9 cellular contexts compared by ENCODE assay signal in the genomic region with DNA sequence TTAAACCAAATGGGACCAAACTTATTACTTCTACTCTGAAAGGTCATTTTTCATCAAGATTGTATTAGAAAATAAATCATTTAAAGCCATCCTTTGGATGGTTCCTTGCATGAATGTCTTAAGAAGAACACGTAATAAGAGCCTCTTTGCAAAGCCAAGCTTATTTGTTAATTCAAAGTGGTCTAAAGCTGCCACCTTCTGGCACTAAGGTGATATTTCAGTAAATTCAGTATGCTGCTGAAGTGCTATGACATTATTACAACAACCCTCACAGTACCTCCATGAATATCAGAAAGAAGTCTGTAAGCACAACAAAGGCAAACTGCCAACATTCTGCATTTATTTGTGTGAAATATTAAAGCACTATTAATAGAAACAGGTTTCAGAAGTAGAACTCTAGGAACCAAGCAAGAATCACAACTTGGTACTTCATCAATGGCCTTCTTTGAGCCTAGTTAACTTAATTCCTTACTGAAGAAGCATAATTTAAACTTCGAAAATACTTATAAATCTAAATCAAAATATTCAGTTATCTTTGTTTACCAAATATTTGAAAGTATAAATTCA. TPM values are rescaled to one million over a fixed set of nuclear protein-coding genes. Genes with fewer than 3 reads are reported as not detected.
DNase-seq lines count a peak whose midpoint lies in the region; ATAC-seq, FAIRE-seq and TF ChIP-seq lines count a peak whose summit lies in the region.
"Had no signal": no experiment of that assay in that cellular context is flagged by ENCODE, and none has a peak within 500 bp of the region (broad histone marks: within the 10 kb centered on the region; RNA-seq: fewer than 3 reads in every experiment).

No MANE protein-coding gene starts in this region.

- H3K27ac Mint-ChIP-seq in astrocyte (ENCODE audit: unreplicated experiment) = no peak overlapping the region
- H3K27ac Mint-ChIP-seq: CD4-positive, CD25-positive, alpha-beta regulatory T cell had no signal

- H3K27ac ChIP-seq in astrocyte (ENCODE audit: low read depth, low read length) = no peak overlapping the region

- no peak overlapping the region for H3K4me3 Mint-ChIP-seq in astrocyte (ENCODE audit: unreplicated experiment)
- H3K4me3 Mint-ChIP-seq: CD4-positive, CD25-positive, alpha-beta regulatory T cell had no signal

- no peaks in the 10 kb centered on the region for H3K4me1 ChIP-seq in astrocyte (ENCODE audit: insufficient read depth, low read length)

- H4K20me1 ChIP-seq in astrocyte (ENCODE audit: insufficient read depth, low read length) = no peaks in the 10 kb centered on the region

- H3K27me3 Mint-ChIP-seq in astrocyte (ENCODE audit: low read depth, unreplicated experiment) = no peaks in the 10 kb centered on the region
- H3K27me3 Mint-ChIP-seq: CD4-positive, CD25-positive, alpha-beta regulatory T cell had no signal

- H3K36me3 Mint-ChIP-seq in astrocyte (ENCODE audit: low read depth, unreplicated experiment) = no peaks in the 10 kb centered on the region
- H3K36me3 Mint-ChIP-seq: CD4-positive, CD25-positive, alpha-beta regulatory T cell had no signal

- TF ChIP-seq CTCF in astrocyte (IDR thresholded peaks at IDR 0.05; ENCODE audit: insufficient read depth, low read depth, low read length) = peak; percentile 56

- no peak overlapping the region for H3K4me3 ChIP-seq in astrocyte (ENCODE audit: insufficient read depth, low read depth, low read length)

- H3K9ac ChIP-seq in astrocyte (ENCODE audit: low read length) = no peak overlapping the region

- no peaks in the 10 kb centered on the region for H3K9me3 ChIP-seq in astrocyte (ENCODE audit: insufficient read depth, low read depth, low read length)

- H3K36me3 ChIP-seq in astrocyte (ENCODE audit: insufficient read depth, low read length) = no peaks in the 10 kb centered on the region

- peak; percentile 45 for FAIRE-seq in astrocyte (lab: Jason Lieb, UNC)

- ATAC-seq in HG02678 (IDR thresholded peaks at IDR 0.05; ENCODE audit: unreplicated experiment) (no peak), GM21390 (IDR thresholded peaks at IDR 0.05; ENCODE audit: unreplicated experiment) (no peak)

- peaks cover 2% of the 10 kb centered on the region for H3K4me1 Mint-ChIP-seq in astrocyte (ENCODE audit: low read depth, unreplicated experiment)
- H3K4me1 Mint-ChIP-seq: CD4-positive, CD25-positive, alpha-beta regulatory T cell had no signal

- DNase-seq in NCI-H510A treated with DMSO at 0.1 percent for 48 hours (lab: John Stamatoyannopoulos, UW) (peak; percentile 57), NCI-H510A (lab: John Stamatoyannopoulos, UW) (no peak), NCI-H2081 (lab: John Stamatoyannopoulos, UW) (peak; percentile 63 to 74), astrocyte (ENCODE audit: low read depth) (peak; percentile 46), kidney tubule cell (ENCODE audit: low spot score) (peak; percentile 78)
- no peak for DNase-seq in activated CD4-positive, alpha-beta T cell treated with anti-CD3 and anti-CD28 coated beads, Interleukin-2, amount 50 U/mL, for 1 hour
- DNase-seq: CD4-positive, CD25-positive, alpha-beta regulatory T cell had no signal

- H3K4me2 ChIP-seq in astrocyte (ENCODE audit: low read length) = no peak overlapping the region

- no peaks in the 10 kb centered on the region for H3K79me2 ChIP-seq in astrocyte (ENCODE audit: insufficient read depth, low read length)

- H3K27me3 ChIP-seq in astrocyte (ENCODE audit: insufficient read depth, low read length) = no peaks in the 10 kb centered on the region

- H3K9me3 Mint-ChIP-seq in astrocyte (ENCODE audit: unreplicated experiment) = no peaks in the 10 kb centered on the region

- no peak overlapping the region for H2AFZ ChIP-seq in astrocyte (ENCODE audit: low read depth, low read length)

RNA-seq across cellular contexts. Expression of a gene that starts 53.1 kb away (rescaled TPM):
- 0.26 and 0.73 TPM in 2 replicates for total RNA-seq in astrocyte
- total RNA-seq: CD4-positive, CD25-positive, alpha-beta regulatory T cell had no signal

Comparison
In these comparisons a context has a peak if more than half of its experiments do, and no peak if none do; other contexts are left out.
1. DNase-seq: peak in NCI-H510A treated with DMSO at 0.1 percent for 48 hours (single experiment), NCI-H2081 (2 of 2), astrocyte (single experiment) and kidney tubule cell (single experiment); none in NCI-H510A (single experiment) and activated CD4-positive, alpha-beta T cell treated with anti-CD3 and anti-CD28 coated beads, Interleukin-2, amount 50 U/mL, for 1 hour (single experiment).